In the genomic region with DNA sequence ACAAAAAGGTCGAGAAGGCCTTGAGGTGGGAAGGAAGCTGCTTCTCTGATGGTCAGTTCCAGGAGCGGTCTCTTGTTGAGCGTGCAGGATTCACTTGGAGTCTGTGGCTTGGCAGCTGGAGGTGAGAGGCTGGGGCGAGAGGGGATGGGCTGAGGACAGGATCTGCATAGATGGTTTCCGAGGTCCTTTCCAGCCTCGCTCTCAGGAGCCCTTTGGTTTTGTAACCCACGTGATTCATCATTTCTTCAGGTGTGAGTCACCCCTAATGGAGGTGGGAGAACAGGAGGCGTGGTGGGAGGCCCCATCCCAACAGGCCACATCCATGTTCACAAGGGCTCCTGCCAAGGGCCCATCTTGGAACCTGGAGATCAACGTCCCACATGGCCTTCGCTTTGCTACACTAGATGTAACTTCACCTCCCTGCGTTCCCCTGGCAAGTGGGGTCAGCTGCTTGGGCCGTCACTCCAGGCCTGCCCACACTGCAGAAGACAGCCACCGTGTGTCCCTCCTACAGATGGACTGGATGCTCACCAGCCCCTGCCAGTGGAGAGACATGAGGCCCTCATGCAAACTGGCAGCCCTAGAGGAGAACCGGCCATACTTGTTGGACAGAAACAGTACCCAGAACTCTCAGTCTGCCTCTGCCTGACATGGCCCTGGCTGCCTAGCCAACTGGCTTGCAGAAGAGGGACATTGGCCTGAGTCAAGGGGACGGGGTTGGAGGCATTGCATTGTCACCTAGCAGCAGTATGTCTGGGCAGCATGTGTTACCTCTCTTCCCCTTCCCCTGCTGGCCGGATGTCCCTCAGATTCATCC, we compare ENCODE assay signal across 14 cellular contexts. TPM values are rescaled to one million over a fixed set of nuclear protein-coding genes. Genes with fewer than 3 reads are reported as not detected.
DNase-seq lines count a peak whose midpoint lies in the region; ATAC-seq, FAIRE-seq and TF ChIP-seq lines count a peak whose summit lies in the region.
"Had no signal": no experiment of that assay in that cellular context is flagged by ENCODE, and none has a peak within 500 bp of the region (broad histone marks: within the 10 kb centered on the region; RNA-seq: fewer than 3 reads in every experiment).

No MANE protein-coding gene starts in this region.

- H3K27ac ChIP-seq in left ventricle myocardium inferior (replicated peaks) (peak overlapping the region; percentile 64), heart right ventricle (peak overlapping the region in 2 of 10 donors; percentile 22 to 35), esophagus muscularis mucosa (replicated peaks in 1 of 4) (no peak overlapping the region), substantia nigra (ENCODE audit: low read depth, low read length, poor library complexity, severe bottlenecking) (peak overlapping the region; percentile 80)
- H3K27ac ChIP-seq: prostate gland had no signal

- FAIRE-seq in GM12891 (lab: Jason Lieb, UNC): no peak
- FAIRE-seq: kidney had no signal

- H3K27me3 ChIP-seq in left ventricle myocardium inferior (ENCODE audit: low read depth): peaks cover 54% of the 10 kb centered on the region
- peaks cover 0 to 77% (median 24%) of the 10 kb centered on the region in 7 donors for H3K27me3 ChIP-seq in heart right ventricle
- H3K27me3 ChIP-seq in esophagus muscularis mucosa: peaks cover 0 to 60% (median 4%) of the 10 kb centered on the region in 4 donors

- DNase-seq in left ventricle myocardium inferior (no peak), heart right ventricle (no peak), SW480 (ENCODE audit: low spot score) (peak; percentile 57), esophagus muscularis mucosa (ENCODE audit: extremely low spot score) (peak; percentile 88), substantia nigra (lab: John Stamatoyannopoulos, UW) (no peak), GM12891 (ENCODE audit: insufficient read length, low spot score) (no peak), SK-N-DZ (ENCODE audit: low spot score) (no peak)
- DNase-seq: activated CD4-positive, alpha-beta T cell treated with anti-CD3 and anti-CD28 coated beads for 36 hours; Calu3; kidney; NCI-H1436 treated with DMSO at 0.1 percent for 48 hours had no signal

- TF ChIP-seq CTCF in left ventricle myocardium inferior (IDR thresholded peaks at IDR 0.05; ENCODE audit: borderline replicate concordance) (no peak), heart right ventricle (IDR thresholded peaks at IDR 0.05) (no peak), esophagus muscularis mucosa (IDR thresholded peaks at IDR 0.05) (no peak)

- H3K4me1 ChIP-seq in left ventricle myocardium inferior (peaks cover 41% of the 10 kb centered on the region), heart right ventricle (peaks cover 0 to 34% (median 5%) of the 10 kb centered on the region in 9 donors), esophagus muscularis mucosa (peaks cover 6 to 18% (median 15%) of the 10 kb centered on the region in 4 donors)
- H3K4me1 ChIP-seq: prostate gland had no signal

- H3K4me3 ChIP-seq in left ventricle myocardium inferior (no peak overlapping the region), heart right ventricle (no peak overlapping the region), esophagus muscularis mucosa (no peak overlapping the region)
- H3K4me3 ChIP-seq: prostate gland had no signal

- intact Hi-C loops in left ventricle myocardium inferior (cut with micrococcal nuclease) (no loop called here), heart right ventricle (cut with DNase I) (loop anchor here in 5 of 10 donors (5.0 to 10.0 kb wide), 5 partner anchors 54 to 196 kb away; a partner anchor contains a TSS), esophagus muscularis mucosa (cut with DNase I) (no loop called here)

- TF ChIP-seq EP300 in esophagus muscularis mucosa (IDR thresholded peaks at IDR 0.05): no peak

- H3K36me3 ChIP-seq in left ventricle myocardium inferior (peaks cover 3% of the 10 kb centered on the region), heart right ventricle (peaks cover 0 to 2% (median 0%) of the 10 kb centered on the region in 9 donors), esophagus muscularis mucosa (no peaks in the 10 kb centered on the region)
- H3K36me3 ChIP-seq: prostate gland had no signal

- WGBS in heart right ventricle, 2 donors: 92 to 94% methylated on average over 16 of the region's 16 CpGs
- WGBS in esophagus muscularis mucosa: 87% methylated on average over 14 of the region's 16 CpGs

- TF ChIP-seq POLR2A in esophagus muscularis mucosa (IDR thresholded peaks at IDR 0.05; ENCODE audit: low read depth) (no peak), GM12891 (IDR thresholded peaks at IDR 0.05; ENCODE audit: low read depth, low read length) (no peak)

- no peak for ATAC-seq in heart right ventricle
- no peak for ATAC-seq in HG03039 (IDR thresholded peaks at IDR 0.05; ENCODE audit: unreplicated experiment)
- ATAC-seq: activated CD4-positive, alpha-beta T cell treated with anti-CD3 and anti-CD28 coated beads for 36 hours; Right ventricle myocardium inferior had no signal

- H3K9me3 ChIP-seq in left ventricle myocardium inferior (replicated peaks) (no peaks in the 10 kb centered on the region), heart right ventricle (no peaks in the 10 kb centered on the region), esophagus muscularis mucosa (no peaks in the 10 kb centered on the region)
- H3K9me3 ChIP-seq: prostate gland had no signal

TF ChIP-seq in GM12891, 5 proteins besides CTCF, POLR2A, EP300 and RAD21:
- TF ChIP-seq TAF1 (IDR thresholded peaks at IDR 0.05; ENCODE audit: low read depth, low read length) (no peak), POU2F2 (IDR thresholded peaks at IDR 0.05; ENCODE audit: low read depth, low read length) (no peak), PAX5 (IDR thresholded peaks at IDR 0.05; ENCODE audit: insufficient read depth, low read length, severe bottlenecking) (no peak), SPI1 (IDR thresholded peaks at IDR 0.05; ENCODE audit: low read depth, low read length) (no peak), POLR2AphosphoS5 (IDR thresholded peaks at IDR 0.05; ENCODE audit: low read depth, low read length) (no peak)

RNA-seq across cellular contexts. Expression of a gene that starts 1.6 kb away (rescaled TPM):
- total RNA-seq in left ventricle myocardium inferior (28.6 TPM), heart right ventricle (10 to 100 TPM; 12.9 to 34.0 (median 24.7) TPM), esophagus muscularis mucosa (10 to 100 TPM; 13.6 to 24.1 (median 15.3) TPM)
- polyA plus RNA-seq in heart right ventricle: 10 to 100 TPM in 1 of 2 donors, 1 to 10 TPM in 1; 4.6 to 10.3 TPM
- polyA plus RNA-seq in GM12891 (2012; ENCODE audit: low read depth, missing spikeins): 1.4 TPM
- not detected in 2 replicates for polyA plus RNA-seq in SK-N-DZ (2014; cell fraction: cytosol; rRNA removed)
- polyA plus RNA-seq in SK-N-DZ (2014; cell fraction: nucleus; rRNA removed): not detected in 2 replicates

Comparison
In these comparisons a context has a peak if more than half of its experiments do, and no peak if none do; other contexts are left out.
1. DNase-seq: peak in SW480 (single experiment) and esophagus muscularis mucosa (single experiment); none in left ventricle myocardium inferior (single experiment), heart right ventricle (0 of 2), substantia nigra (0 of 49), GM12891 (single experiment) and SK-N-DZ (single experiment).
2. H3K27ac ChIP-seq: peak in left ventricle myocardium inferior (single experiment) and substantia nigra (single experiment); none in esophagus muscularis mucosa (0 of 4).